16 cellular contexts compared by ENCODE assay signal in the genomic region with DNA sequence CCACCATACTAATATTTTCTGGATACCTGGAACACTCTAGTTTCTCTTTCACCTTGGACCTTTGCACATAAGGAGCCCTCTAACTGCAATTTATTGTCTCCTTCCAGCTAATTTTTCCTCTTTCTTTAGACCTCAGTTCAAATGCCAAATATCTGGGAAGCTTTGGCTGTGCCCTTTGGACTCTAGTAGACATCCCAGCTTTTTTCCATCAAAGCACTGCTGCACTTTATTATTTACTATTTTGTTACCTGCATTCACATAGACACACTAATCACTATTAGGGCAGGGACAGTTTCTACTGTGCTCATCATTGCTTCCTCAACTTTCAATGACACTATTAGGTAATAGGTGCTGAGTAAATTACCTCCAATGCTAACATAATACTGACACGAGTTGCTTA. TPM values are rescaled to one million over a fixed set of nuclear protein-coding genes. Genes with fewer than 3 reads are reported as not detected.
DNase-seq lines count a peak whose midpoint lies in the region; ATAC-seq and TF ChIP-seq lines count a peak whose summit lies in the region.
"Had no signal": no experiment of that assay in that cellular context is flagged by ENCODE, and none has a peak within 500 bp of the region (broad histone marks: within the 10 kb centered on the region; RNA-seq: fewer than 3 reads in every experiment).

No MANE protein-coding gene starts in this region.

- peaks cover 10% of the 10 kb centered on the region for H3K9me3 Mint-ChIP-seq in activated naive CD4-positive, alpha-beta T cell treated with anti-CD3 and anti-CD28 coated beads, Interleukin-2, amount 10 ng/mL, durations not matched to agents 7 days and 5 days
- H3K9me3 Mint-ChIP-seq in activated naive CD4-positive, alpha-beta T cell treated with anti-CD3 and anti-CD28 coated beads for 36 hours = peaks cover 10% of the 10 kb centered on the region
- H3K9me3 Mint-ChIP-seq in activated B cell treated with CpG ODN at 0.5 μM for 24 hours (peaks cover 4% of the 10 kb centered on the region), immature natural killer cell (peaks cover 0 to 1% (median 0%) of the 10 kb centered on the region in 6 donors)
- H3K9me3 Mint-ChIP-seq in stimulated activated effector memory CD8-positive, alpha-beta T cell treated with anti-CD3 and anti-CD28 coated beads, Interleukin-12 subunit alpha, Interleukin-12 subunit beta, amount 100 ng/mL, for 72 hours = no peaks in the 10 kb centered on the region

- CTCF ChIA-PET in activated naive CD4-positive, alpha-beta T cell treated with anti-CD3 and anti-CD28 coated beads, Interleukin-2, amount 10 ng/mL, durations not matched to agents 7 days and 5 days (lab: Charles Lee) = interaction anchor here (1.3 to 1.4 kb wide), 2 partner anchors 56 to 145 kb away, joined by 4 to 5 read pairs; no protein-coding TSS in a partner anchor
- CTCF ChIA-PET in activated naive CD4-positive, alpha-beta T cell treated with anti-CD3 and anti-CD28 coated beads for 36 hours (lab: Charles Lee) = interaction anchor here (1.2 kb wide), 1 partner anchor 15 kb away, joined by 3 read pairs; no protein-coding TSS in a partner anchor
- CTCF ChIA-PET in activated B cell treated with CpG ODN at 0.5 μM for 24 hours (lab: Charles Lee) = interaction anchor here (2.9 kb wide), 1 partner anchor 145 kb away, joined by 34 read pairs; no protein-coding TSS in a partner anchor

- H3K36me3 Mint-ChIP-seq in activated naive CD4-positive, alpha-beta T cell treated with anti-CD3 and anti-CD28 coated beads, Interleukin-2, amount 10 ng/mL, durations not matched to agents 7 days and 5 days = peaks cover 41% of the 10 kb centered on the region
- H3K36me3 Mint-ChIP-seq in activated naive CD4-positive, alpha-beta T cell treated with anti-CD3 and anti-CD28 coated beads for 36 hours (ENCODE audit: low read depth) = peaks cover 16% of the 10 kb centered on the region
- H3K36me3 Mint-ChIP-seq in activated B cell treated with CpG ODN at 0.5 μM for 24 hours (ENCODE audit: low read depth) (peaks cover 34% of the 10 kb centered on the region), immature natural killer cell (peaks cover 0 to 7% (median 5%) of the 10 kb centered on the region in 3 donors)
- H3K36me3 Mint-ChIP-seq in stimulated activated effector memory CD8-positive, alpha-beta T cell treated with anti-CD3 and anti-CD28 coated beads, Interleukin-12 subunit alpha, Interleukin-12 subunit beta, amount 100 ng/mL, for 72 hours = peaks cover 5% of the 10 kb centered on the region

- peaks cover 48% of the 10 kb centered on the region for H3K4me1 Mint-ChIP-seq in activated naive CD4-positive, alpha-beta T cell treated with anti-CD3 and anti-CD28 coated beads, Interleukin-2, amount 10 ng/mL, durations not matched to agents 7 days and 5 days
- H3K4me1 Mint-ChIP-seq in activated naive CD4-positive, alpha-beta T cell treated with anti-CD3 and anti-CD28 coated beads for 36 hours (ENCODE audit: low read depth) = peaks cover 32% of the 10 kb centered on the region
- H3K4me1 Mint-ChIP-seq in activated B cell treated with CpG ODN at 0.5 μM for 24 hours = peaks cover 55% of the 10 kb centered on the region
- peaks cover 59 to 72% of the 10 kb centered on the region in 2 donors for H3K4me1 Mint-ChIP-seq in immature natural killer cell
- H3K4me1 Mint-ChIP-seq in stimulated activated effector memory CD8-positive, alpha-beta T cell treated with anti-CD3 and anti-CD28 coated beads, Interleukin-12 subunit alpha, Interleukin-12 subunit beta, amount 100 ng/mL, for 72 hours = peaks cover 30% of the 10 kb centered on the region

- POLR2A ChIA-PET in activated B cell treated with CpG ODN at 0.5 μM for 24 hours (lab: Charles Lee) = interaction anchor here (0.6 kb wide), 1 partner anchor 28 kb away, joined by 9 read pairs; no protein-coding TSS in a partner anchor

- no peak for ATAC-seq in activated B cell treated with CpG ODN at 0.5 μM for 24 hours (ENCODE audit: low read depth)
- no peak for ATAC-seq in stimulated activated effector memory CD8-positive, alpha-beta T cell treated with anti-CD3 and anti-CD28 coated beads, Interleukin-12 subunit alpha, Interleukin-12 subunit beta, amount 100 ng/mL, for 72 hours
- ATAC-seq in GM21526 (IDR thresholded peaks at IDR 0.05; ENCODE audit: low FRiP score, unreplicated experiment) = no peak
- ATAC-seq: activated CD4-positive, CD25-positive, alpha-beta regulatory T cell treated with anti-CD3 and anti-CD28 coated beads, Interleukin-2, amount 50 U/mL, for 24 hours had no signal

- DNase-seq in activated naive CD4-positive, alpha-beta T cell treated with anti-CD3 and anti-CD28 coated beads, Interleukin-2, amount 10 ng/mL, durations not matched to agents 7 days and 5 days = no peak
- DNase-seq in activated naive CD4-positive, alpha-beta T cell treated with anti-CD3 and anti-CD28 coated beads for 36 hours = no peak
- DNase-seq in activated B cell treated with CpG ODN at 0.5 μM for 24 hours = no peak
- DNase-seq in immature natural killer cell = no peak
- DNase-seq in stimulated activated effector memory CD8-positive, alpha-beta T cell treated with anti-CD3 and anti-CD28 coated beads, Interleukin-12 subunit alpha, Interleukin-12 subunit beta, amount 100 ng/mL, for 72 hours (ENCODE audit: low spot score in 2 of 2) = no peak
- no peak for DNase-seq in epidermal melanocyte (ENCODE audit: insufficient read length, low spot score)
- DNase-seq in NCI-H2171 treated with DMSO at 0.1 percent for 48 hours (lab: John Stamatoyannopoulos, UW) = no peak
- DNase-seq: activated T-cell treated with anti-CD3 and anti-CD28 coated beads, Interleukin-2, amount 50 U/mL, for 1 hour; amniotic stem cell; cerebellar nuclear complex; left ventricle myocardium inferior; NCI-H2029 treated with DMSO at 0.1 percent for 48 hours; SIG-M5; stimulated activated CD4-positive, alpha-beta T cell treated with anti-CD3 and anti-CD28 coated beads, Interleukin-2, amount 100 ng/mL, for 48 hours had no signal

- TF ChIP-seq CTCF in activated B cell treated with CpG ODN at 0.5 μM for 24 hours (IDR thresholded peaks at IDR 0.05) = no peak

- peak overlapping the region; percentile 91 for H3K4me3 Mint-ChIP-seq in activated naive CD4-positive, alpha-beta T cell treated with anti-CD3 and anti-CD28 coated beads, Interleukin-2, amount 10 ng/mL, durations not matched to agents 7 days and 5 days
- H3K4me3 Mint-ChIP-seq in activated naive CD4-positive, alpha-beta T cell treated with anti-CD3 and anti-CD28 coated beads for 36 hours = no peak overlapping the region
- H3K4me3 Mint-ChIP-seq in activated B cell treated with CpG ODN at 0.5 μM for 24 hours (no peak overlapping the region), immature natural killer cell (peak overlapping the region; percentile 95 to 99 (median 99))
- H3K4me3 Mint-ChIP-seq in stimulated activated effector memory CD8-positive, alpha-beta T cell treated with anti-CD3 and anti-CD28 coated beads, Interleukin-12 subunit alpha, Interleukin-12 subunit beta, amount 100 ng/mL, for 72 hours = peak overlapping the region; percentile 93

- no peak overlapping the region for H3K27ac Mint-ChIP-seq in activated naive CD4-positive, alpha-beta T cell treated with anti-CD3 and anti-CD28 coated beads, Interleukin-2, amount 10 ng/mL, durations not matched to agents 7 days and 5 days
- no peak overlapping the region for H3K27ac Mint-ChIP-seq in activated naive CD4-positive, alpha-beta T cell treated with anti-CD3 and anti-CD28 coated beads for 36 hours
- H3K27ac Mint-ChIP-seq in activated B cell treated with CpG ODN at 0.5 μM for 24 hours (peak overlapping the region; percentile 0), immature natural killer cell (peak overlapping the region; percentile 68 to 97 (median 82))
- peak overlapping the region; percentile 8 for H3K27ac Mint-ChIP-seq in stimulated activated effector memory CD8-positive, alpha-beta T cell treated with anti-CD3 and anti-CD28 coated beads, Interleukin-12 subunit alpha, Interleukin-12 subunit beta, amount 100 ng/mL, for 72 hours

- H3K27me3 Mint-ChIP-seq in activated naive CD4-positive, alpha-beta T cell treated with anti-CD3 and anti-CD28 coated beads, Interleukin-2, amount 10 ng/mL, durations not matched to agents 7 days and 5 days = no peaks in the 10 kb centered on the region
- H3K27me3 Mint-ChIP-seq in activated naive CD4-positive, alpha-beta T cell treated with anti-CD3 and anti-CD28 coated beads for 36 hours (ENCODE audit: low read depth) = no peaks in the 10 kb centered on the region
- H3K27me3 Mint-ChIP-seq in activated B cell treated with CpG ODN at 0.5 μM for 24 hours = no peaks in the 10 kb centered on the region
- H3K27me3 Mint-ChIP-seq in immature natural killer cell (ENCODE audit: low read depth in 3 of 3) = peaks cover 4 to 5% (median 4%) of the 10 kb centered on the region in 3 donors

- intact Hi-C loops in activated naive CD4-positive, alpha-beta T cell treated with anti-CD3 and anti-CD28 coated beads for 36 hours (cut with micrococcal nuclease) = no loop called here
- intact Hi-C loops in activated B cell treated with CpG ODN at 0.5 μM for 24 hours (cut with micrococcal nuclease) = no loop called here

RNA-seq across cellular contexts. Expression of a gene that starts 2.1 kb away (rescaled TPM):
- total RNA-seq in activated naive CD4-positive, alpha-beta T cell treated with anti-CD3 and anti-CD28 coated beads for 36 hours = 1 to 10 TPM; 7.5 to 8.4 TPM
- total RNA-seq in activated B cell treated with CpG ODN at 0.5 μM for 24 hours = 11.3 and 12.3 TPM in 2 replicates
- 10 to 100 TPM; 14.3 to 20.9 (median 14.9) TPM for polyA plus RNA-seq in immature natural killer cell

RNA-seq across cellular contexts. Expression of a gene that starts 28.2 kb away (rescaled TPM):
- total RNA-seq in activated naive CD4-positive, alpha-beta T cell treated with anti-CD3 and anti-CD28 coated beads for 36 hours = 10 to 100 TPM; 25.8 to 27.1 TPM
- total RNA-seq in activated B cell treated with CpG ODN at 0.5 μM for 24 hours = 15.9 and 17.1 TPM in 2 replicates
- 100 to 1,000 TPM in 1 of 3 donors, 10 to 100 TPM in 2; 37.2 to 122 (median 72.6) TPM for polyA plus RNA-seq in immature natural killer cell

RNA-seq across cellular contexts. Expression of a gene that starts 28.5 kb away (rescaled TPM):
- 10 to 100 TPM; 14.3 to 15.2 TPM for total RNA-seq in activated naive CD4-positive, alpha-beta T cell treated with anti-CD3 and anti-CD28 coated beads for 36 hours
- total RNA-seq in activated B cell treated with CpG ODN at 0.5 μM for 24 hours = 14.7 and 15.6 TPM in 2 replicates
- 10 to 100 TPM; 13.9 to 28.4 (median 22.4) TPM for polyA plus RNA-seq in immature natural killer cell

RNA-seq across cellular contexts. Expression of a gene that starts 49.0 kb away (rescaled TPM):
- total RNA-seq in activated naive CD4-positive, alpha-beta T cell treated with anti-CD3 and anti-CD28 coated beads for 36 hours = 10 to 100 TPM; 73.9 to 75.7 TPM
- 25.8 and 34.4 TPM in 2 replicates for total RNA-seq in activated B cell treated with CpG ODN at 0.5 μM for 24 hours
- 100 to 1,000 TPM in 1 of 3 donors, 10 to 100 TPM in 2; 80.8 to 110 (median 84.9) TPM for polyA plus RNA-seq in immature natural killer cell

Comparison
In these comparisons a context has a peak if more than half of its experiments do, and no peak if none do; other contexts are left out.
1. H3K4me3 Mint-ChIP-seq: peak in activated naive CD4-positive, alpha-beta T cell treated with anti-CD3 and anti-CD28 coated beads, Interleukin-2, amount 10 ng/mL, durations not matched to agents 7 days and 5 days (single experiment), immature natural killer cell (5 of 5) and stimulated activated effector memory CD8-positive, alpha-beta T cell treated with anti-CD3 and anti-CD28 coated beads, Interleukin-12 subunit alpha, Interleukin-12 subunit beta, amount 100 ng/mL, for 72 hours (single experiment); none in activated naive CD4-positive, alpha-beta T cell treated with anti-CD3 and anti-CD28 coated beads for 36 hours (single experiment) and activated B cell treated with CpG ODN at 0.5 μM for 24 hours (single experiment).
2. H3K27ac Mint-ChIP-seq: peak in activated B cell treated with CpG ODN at 0.5 μM for 24 hours (single experiment), immature natural killer cell (6 of 6) and stimulated activated effector memory CD8-positive, alpha-beta T cell treated with anti-CD3 and anti-CD28 coated beads, Interleukin-12 subunit alpha, Interleukin-12 subunit beta, amount 100 ng/mL, for 72 hours (single experiment); none in activated naive CD4-positive, alpha-beta T cell treated with anti-CD3 and anti-CD28 coated beads, Interleukin-2, amount 10 ng/mL, durations not matched to agents 7 days and 5 days (single experiment) and activated naive CD4-positive, alpha-beta T cell treated with anti-CD3 and anti-CD28 coated beads for 36 hours (single experiment).